1 cellular context compared by ENCODE assay signal in the genomic region with DNA sequence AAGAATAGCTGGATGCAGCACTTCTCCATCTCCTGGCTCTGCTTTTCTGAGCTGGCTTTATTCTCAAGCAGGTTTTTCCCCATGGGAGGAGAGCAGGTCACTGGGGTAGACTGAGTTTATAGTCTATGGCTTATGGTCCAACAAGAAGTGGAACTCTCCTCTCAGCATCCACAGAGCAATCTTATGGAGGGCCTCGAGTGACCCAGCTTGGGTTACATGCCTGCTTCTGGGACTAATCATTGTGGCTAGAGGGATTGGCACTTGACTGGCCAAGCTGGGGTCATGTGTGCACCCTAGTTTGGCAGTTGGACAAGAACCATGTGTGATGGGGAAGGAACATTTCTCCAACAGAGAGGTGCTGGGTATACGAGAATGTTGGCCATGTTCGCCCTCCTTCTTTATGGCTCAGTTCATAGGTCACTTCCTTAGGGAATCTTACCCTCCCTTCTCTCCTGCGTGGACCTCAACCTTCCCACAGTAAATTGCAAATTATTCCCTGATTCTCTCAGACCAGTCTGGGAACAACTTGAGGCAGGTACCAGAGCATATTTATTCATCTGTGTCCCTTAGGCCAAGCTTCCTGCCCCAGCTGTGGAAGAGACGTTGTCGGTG.
TF ChIP-seq lines count a peak whose summit lies in the region.

No MANE protein-coding gene starts in this region.

TF ChIP-seq in HCT116, 20 proteins besides CTCF, POLR2A, EP300 and RAD21:
- TF ChIP-seq, protein P1, sequence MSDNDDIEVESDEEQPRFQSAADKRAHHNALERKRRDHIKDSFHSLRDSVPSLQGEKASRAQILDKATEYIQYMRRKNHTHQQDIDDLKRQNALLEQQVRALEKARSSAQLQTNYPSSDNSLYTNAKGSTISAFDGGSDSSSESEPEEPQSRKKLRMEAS (IDR thresholded peaks at IDR 0.05) = 0 out of 2 replicates have a peak, but pooled peaks have one; percentile 9
- no peak for TF ChIP-seq ELF1 (IDR thresholded peaks at IDR 0.05; ENCODE audit: borderline replicate concordance, low read depth)
TF ChIP-seq in HCT116: peak in this region for 1.
